ENCODE assay signal across 8 cellular contexts in the genomic region with DNA sequence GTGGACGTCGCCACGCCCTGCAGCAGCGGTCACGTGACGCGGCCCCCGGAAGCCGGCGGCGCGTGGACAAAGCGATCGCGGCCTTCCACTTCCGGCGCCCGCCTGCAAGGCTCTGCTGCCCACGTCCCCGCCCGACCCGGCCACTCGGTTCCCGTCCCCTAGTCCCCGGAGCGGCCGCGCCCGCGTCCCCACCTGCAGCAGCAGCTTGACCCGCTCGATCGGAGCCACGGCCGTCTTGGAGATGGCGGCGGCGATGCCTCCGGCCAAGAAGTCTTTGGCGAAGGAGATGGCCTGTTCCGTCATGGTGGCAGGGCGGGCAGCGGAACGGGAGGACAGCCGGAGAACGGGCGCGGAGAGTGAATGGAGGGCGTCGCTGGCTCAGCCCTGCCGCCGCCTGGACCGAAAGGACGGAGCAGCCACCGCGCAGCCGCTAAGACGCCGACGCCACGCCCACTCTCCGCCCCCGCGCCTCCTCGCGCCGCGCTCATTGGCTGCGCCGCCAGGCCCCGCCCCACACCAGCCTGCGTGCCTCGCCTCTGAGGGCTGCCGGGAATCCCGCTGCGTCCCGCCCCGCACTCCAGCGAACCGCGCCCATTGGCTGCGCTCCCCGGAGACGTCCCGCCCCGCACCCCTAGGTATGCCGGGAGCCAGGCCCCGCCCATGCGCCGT. TPM values are rescaled to one million over a fixed set of nuclear protein-coding genes. Genes with fewer than 3 reads are reported as not detected.
DNase-seq lines count a peak whose midpoint lies in the region; ATAC-seq and TF ChIP-seq lines count a peak whose summit lies in the region.

A gene (minus strand): TSS at position 407 of the 669 bp plus-strand sequence. CDS start 104 bp downstream, at position 303.

- H3K4me2 ChIP-seq in KMS-11, result peak within 1 kb of the TSS; percentile 68; the same call in 1 of the 2 replicates
- peak within 1 kb of the TSS; percentile 99 for H3K4me2 ChIP-seq in neural progenitor cell

- ATAC-seq in GM21619 (IDR thresholded peaks at IDR 0.05; ENCODE audit: unreplicated experiment), result peak; percentile 95

- H2AFZ ChIP-seq in KMS-11 (ENCODE audit: low read depth) (peak within 1 kb of the TSS; percentile 18; the same call in 1 of the 2 replicates), neural progenitor cell (replicated peaks) (peak within 1 kb of the TSS; percentile 45)

- H3K27me3 Mint-ChIP-seq in Calu3 (ENCODE audit: unreplicated experiment) (no peaks in the 10 kb centered on the region), neural progenitor cell (ENCODE audit: insufficient read depth, low read depth) (peaks cover 4% of the 10 kb centered on the region)

- no peaks in the 10 kb centered on the region for H3K9me3 ChIP-seq in neural progenitor cell (ENCODE audit: low read depth)

- H3K27me3 ChIP-seq in KMS-11 (ENCODE audit: insufficient read depth, low read depth) (no peaks in the 10 kb centered on the region), neural progenitor cell (no peaks in the 10 kb centered on the region)

- H4K20me1 ChIP-seq in KMS-11 (ENCODE audit: insufficient read depth) (peaks cover 14% of the 10 kb centered on the region; the same call in 1 of the 2 replicates), neural progenitor cell (ENCODE audit: low read depth) (peaks cover 57% of the 10 kb centered on the region)

- H3F3A ChIP-seq in neural progenitor cell (ENCODE audit: low read depth), result peaks cover 24% of the 10 kb centered on the region

- intact Hi-C loops in Calu3 (cut with micrococcal nuclease; ENCODE audit: unreplicated experiment), result no loop called here

- no peak within 1 kb of the TSS for H3K4me3 ChIP-seq in KMS-11 (IDR thresholded peaks at IDR 0.05; ENCODE audit: insufficient read depth, low read depth, low read length)
- H3K4me3 ChIP-seq in fibroblast of pulmonary artery (replicated peaks; ENCODE audit: low read depth, low read length), result peak within 1 kb of the TSS; percentile 100
- H3K4me3 ChIP-seq in neural progenitor cell, result peak within 1 kb of the TSS; percentile 92

- H3K9ac ChIP-seq in KMS-11 (peak within 1 kb of the TSS; percentile 98), neural progenitor cell (peak within 1 kb of the TSS; percentile 88)

- peak within 1 kb of the TSS; percentile 92 for H3K4me3 Mint-ChIP-seq in Calu3 (ENCODE audit: low read depth, unreplicated experiment)
- H3K4me3 Mint-ChIP-seq in neural progenitor cell, result peak within 1 kb of the TSS; percentile 92

- no peaks in the 10 kb centered on the region for H3K9me3 Mint-ChIP-seq in Calu3 (ENCODE audit: low read depth, unreplicated experiment)
- no peaks in the 10 kb centered on the region for H3K9me3 Mint-ChIP-seq in neural progenitor cell

- BruUV-seq in Calu3 (replicated peaks; lab: Mats Ljungman, UMichigan), result no TSS peak

- H3K36me3 ChIP-seq in KMS-11 (ENCODE audit: insufficient read depth) (no peaks in the 10 kb centered on the region; the same call in 1 of the 2 replicates), neural progenitor cell (peaks cover 6% of the 10 kb centered on the region)

- H3K36me3 Mint-ChIP-seq in Calu3 (ENCODE audit: insufficient read depth, unreplicated experiment) (peaks cover 71% of the 10 kb centered on the region), neural progenitor cell (peaks cover 31% of the 10 kb centered on the region)

- H3K4me1 ChIP-seq in KMS-11 (ENCODE audit: low read depth, poor library complexity, severe bottlenecking), result peaks cover 6% of the 10 kb centered on the region
- peaks cover 19% of the 10 kb centered on the region for H3K4me1 ChIP-seq in neural progenitor cell

- H3K79me2 ChIP-seq in KMS-11 (ENCODE audit: insufficient read depth, low read depth) (peaks cover 33% of the 10 kb centered on the region), neural progenitor cell (ENCODE audit: low read depth) (peaks cover 80% of the 10 kb centered on the region)

- DNase-seq in Calu3 (peak; percentile 97), fibroblast of pulmonary artery (ENCODE audit: low read depth) (peak; percentile 98), neural progenitor cell (ENCODE audit: low spot score) (peak; percentile 99), substantia nigra (lab: John Stamatoyannopoulos, UW) (no peak), NCI-H1105 treated with DMSO at 0.1 percent for 48 hours (lab: John Stamatoyannopoulos, UW) (no peak)
- peak; percentile 100 for DNase-seq in activated T-cell treated with anti-CD3 and anti-CD28 coated beads, Interleukin-2, amount 50 U/mL, for 1 hour

- CTCF ChIA-PET in Calu3 (lab: Charles Lee), result no interaction called here

- H3K27ac Mint-ChIP-seq in Calu3 (ENCODE audit: unreplicated experiment), result peak within 1 kb of the TSS; percentile 91
- peak within 1 kb of the TSS; percentile 85 for H3K27ac Mint-ChIP-seq in neural progenitor cell

- peaks cover 17% of the 10 kb centered on the region for H3K4me1 Mint-ChIP-seq in Calu3 (ENCODE audit: low read depth, unreplicated experiment)
- peaks cover 32% of the 10 kb centered on the region for H3K4me1 Mint-ChIP-seq in neural progenitor cell

- H3K27ac ChIP-seq in KMS-11 (peak within 1 kb of the TSS; percentile 95), neural progenitor cell (peak within 1 kb of the TSS; percentile 93), substantia nigra (ENCODE audit: low read depth, low read length, poor library complexity, severe bottlenecking) (peak within 1 kb of the TSS; percentile 96)

- no peak for TF ChIP-seq CTCF in Calu3 (IDR thresholded peaks at IDR 0.05; ENCODE audit: unreplicated experiment)
- TF ChIP-seq CTCF in KMS-11 (conservative IDR thresholded peaks at IDR 0.05; ENCODE audit: low read depth, low read length), result no peak
- TF ChIP-seq CTCF in fibroblast of pulmonary artery (IDR thresholded peaks at IDR 0.05; ENCODE audit: low read length, missing control alignments), result no peak
- TF ChIP-seq CTCF in neural progenitor cell (IDR thresholded peaks at IDR 0.05), result peak; percentile 27

RNA-seq across cellular contexts. Expression of the gene that starts here (rescaled TPM):
- total RNA-seq in Calu3 (2022) (139 and 161 TPM in 2 replicates), neural progenitor cell (ENCODE audit: low replicate concordance) (193 and 487 TPM in 2 replicates)

Comparison
In these comparisons a context has a peak if more than half of its experiments do, and no peak if none do; other contexts are left out.
1. DNase-seq: peak in Calu3 (single experiment), activated T-cell treated with anti-CD3 and anti-CD28 coated beads, Interleukin-2, amount 50 U/mL, for 1 hour (single experiment), fibroblast of pulmonary artery (single experiment) and neural progenitor cell (single experiment); none in substantia nigra (0 of 49) and NCI-H1105 treated with DMSO at 0.1 percent for 48 hours (single experiment).
2. Peak in every context shown above with its lines, with median percentiles within 50 percentile points of each other: H3K27ac ChIP-seq.